Comparison of ENCODE assay signal across 1 cellular context in the genomic region with DNA sequence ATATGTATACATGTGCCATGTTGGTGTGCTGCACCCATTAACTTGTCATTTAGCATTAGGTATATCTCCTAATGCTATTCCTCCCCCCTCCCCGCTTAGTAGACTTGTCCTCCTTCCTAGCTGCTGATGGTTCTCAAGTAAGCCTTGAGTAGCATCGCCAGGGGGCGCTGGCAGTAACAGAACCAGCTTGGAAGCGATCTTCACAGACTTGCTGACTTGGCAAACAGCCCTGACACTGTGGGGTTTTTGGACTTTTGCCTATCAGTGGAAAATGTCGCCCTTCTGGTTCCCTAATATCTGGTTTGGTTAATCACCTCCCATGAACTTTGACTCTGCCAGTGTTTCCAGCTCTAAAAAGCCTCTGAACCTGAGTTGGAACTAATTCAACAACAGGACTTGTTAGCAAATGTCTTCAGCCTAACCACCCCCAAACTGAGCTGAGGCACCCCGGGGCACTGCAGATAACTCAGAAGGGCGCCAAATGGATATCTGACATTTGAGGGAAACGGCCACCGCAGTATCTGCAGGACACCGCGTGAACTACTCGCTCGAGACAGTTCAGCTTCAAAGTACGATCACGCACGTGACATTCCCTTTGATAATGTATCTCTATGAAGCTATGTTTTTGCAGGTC.
TF ChIP-seq lines count a peak whose summit lies in the region.

No MANE protein-coding gene starts in this region.

TF ChIP-seq in endothelial cell of umbilical vein, 7 proteins besides CTCF, POLR2A, EP300 and RAD21 (continued from another document):
- TF ChIP-seq EZH2 (IDR thresholded peaks at IDR 0.05; ENCODE audit: borderline replicate concordance, low read depth, low read length, severe bottlenecking) (no peak), JUN (IDR thresholded peaks at IDR 0.05; ENCODE audit: borderline replicate concordance, insufficient read depth, insufficient read length, low read depth) (no peak), MYC (IDR thresholded peaks at IDR 0.05; ENCODE audit: low read depth, low read length) (no peak), POLR2AphosphoS5 (IDR thresholded peaks at IDR 0.05; ENCODE audit: insufficient read depth, low read depth, low read length) (peak; percentile 14)
TF ChIP-seq in endothelial cell of umbilical vein: peak in this region for 2.
